ENCODE assay signal across 11 cellular contexts in genomic region chr16:50593410-50594139, GRCh38. TPM values are rescaled to one million over a fixed set of nuclear protein-coding genes. Genes with fewer than 3 reads are reported as not detected.
DNase-seq lines count a peak whose midpoint lies in the region; ATAC-seq and TF ChIP-seq lines count a peak whose summit lies in the region.
"Had no signal": no experiment of that assay in that cellular context is flagged by ENCODE, and none has a peak within 500 bp of the region (broad histone marks: within the 10 kb centered on the region; RNA-seq: fewer than 3 reads in every experiment).

No MANE protein-coding gene starts in this region.

- H3K27me3 ChIP-seq in dorsolateral prefrontal cortex = no peaks in the 10 kb centered on the region

- no peak overlapping the region for H3K4me3 ChIP-seq in dorsolateral prefrontal cortex

- DNase-seq in Ammon's horn (ENCODE audit: low spot score) (peak; percentile 43), LHCN-M2 (ENCODE audit: low read depth) (peak; percentile 29), dorsolateral prefrontal cortex (no peak), lung microvascular endothelial cell (ENCODE audit: low read depth in 2 of 2) (peak; percentile 22 to 23)
- DNase-seq: activated CD4-positive, CD25-positive, alpha-beta regulatory T cell treated with anti-CD3 and anti-CD28 coated beads, Interleukin-2, amount 50 U/mL, for 72 hours; activated effector memory CD4-positive, alpha-beta T cell treated with anti-CD3 and anti-CD28 coated beads, Interleukin-2, amount 50 U/mL, for 16 hours had no signal

- peak in 46 of 56 donors; percentile 11 to 66 (median 35) for TF ChIP-seq CTCF in dorsolateral prefrontal cortex (IDR thresholded peaks at IDR 0.05 in 54 of 56, conservative IDR thresholded peaks at IDR 0.05 in 2 of 56; ENCODE audit: low read depth in 1 of 56, partially characterized antibody in 56 of 56)

- intact Hi-C loops in dorsolateral prefrontal cortex (cut with DNase I) = loop anchor here (5.0 kb wide), 3 partner anchors 46 to 221 kb away; partner anchors contain the start of gene NKD1 (in 2 of the 2)

- ATAC-seq in GM21367 (IDR thresholded peaks at IDR 0.05; ENCODE audit: unreplicated experiment) = no peak
- no peak for ATAC-seq in esophagus mucosa
- no peak for ATAC-seq in GM21515 (IDR thresholded peaks at IDR 0.05; ENCODE audit: unreplicated experiment)
- ATAC-seq in GM19467 (IDR thresholded peaks at IDR 0.05; ENCODE audit: unreplicated experiment) = no peak
- ATAC-seq: Panc1 had no signal

- no peak overlapping the region for H3K27ac ChIP-seq in dorsolateral prefrontal cortex

RNA-seq across cellular contexts. Expression of gene NKD1, which starts 45.4 kb away (rescaled TPM):
- total RNA-seq in LHCN-M2 (2014; rRNA removed) = 0.06 and 0.19 TPM in 2 replicates
- polyA plus RNA-seq in LHCN-M2 (2012) = 0.02 TPM
- total RNA-seq in dorsolateral prefrontal cortex = 10 to 100 TPM in 89 of 120 experiments, 1 to 10 TPM in 31; 3.8 to 25.7 (median 12.7) TPM
- under 0.01 TPM in 2 replicates for total RNA-seq in lung microvascular endothelial cell
- total RNA-seq in esophagus mucosa = 1.9 TPM

Comparison
In these comparisons a context has a peak if more than half of its experiments do, and no peak if none do; other contexts are left out.
1. DNase-seq: peak in Ammon's horn (single experiment), LHCN-M2 (single experiment) and lung microvascular endothelial cell (2 of 2); none in dorsolateral prefrontal cortex (0 of 10).